In genomic region chr16:69111831-69112230, GRCh38 we compare ENCODE assay signal across 24 cellular contexts. TPM values are rescaled to one million over a fixed set of nuclear protein-coding genes. Genes with fewer than 3 reads are reported as not detected.
"Had no signal": no experiment of that assay in that cellular context is flagged by ENCODE, and none has a peak within 500 bp of the region (broad histone marks: within the 10 kb centered on the region; RNA-seq: fewer than 3 reads in every experiment).

No MANE protein-coding gene starts in this region.

- H3K27me3 ChIP-seq: ascending aorta, brain microvascular endothelial cell, foreskin keratinocyte, ovary, right atrium auricular region had no signal

- ATAC-seq: activated T-cell treated with anti-CD3 and anti-CD28 coated beads, Interleukin-2, amount 50 U/mL, for 4 hours; foreskin keratinocyte; left ventricle myocardium superior; natural killer cell had no signal

- H3K4me1 ChIP-seq: foreskin keratinocyte had no signal

- H3K9me3 ChIP-seq: adrenal gland, ascending aorta, neutrophil, ovary, psoas muscle, right atrium auricular region, tibial artery had no signal

- DNase-seq: activated B cell treated with CpG ODN at 0.5 μM for 24 hours; activated CD4-positive, alpha-beta T cell treated with anti-CD3 and anti-CD28 coated beads for 36 hours; activated CD4-positive, alpha-beta T cell treated with anti-CD3 and anti-CD28 coated beads, Interleukin-2, amount 50 U/mL, for 4 hours; activated CD8-positive, alpha-beta memory T cell treated with anti-CD3 and anti-CD28 coated beads, Interleukin-2, amount 50 U/mL, for 48 hours; activated naive CD4-positive, alpha-beta T cell; activated T-cell treated with anti-CD3 and anti-CD28 coated beads, Interleukin-2, amount 50 U/mL, for 4 hours; adrenal gland; brain microvascular endothelial cell; cortex of kidney; foreskin keratinocyte; glutamatergic neuron; hippocampal formation; left ventricle myocardium superior; mammary epithelial cell; midbrain; natural killer cell; psoas muscle; stimulated activated CD4-positive, alpha-beta T cell treated with anti-CD3 and anti-CD28 coated beads, Interleukin-1b, Interleukin-23, amount 100 ng/mL, for 48 hours; T-helper 1 cell had no signal

- H3K4me3 ChIP-seq: adrenal gland, ascending aorta, ovary, psoas muscle, right atrium auricular region, tibial artery had no signal

- H3K36me3 ChIP-seq: ovary had no signal

- H3K27ac ChIP-seq: adrenal gland, ascending aorta, brain microvascular endothelial cell, foreskin keratinocyte, neutrophil, ovary, psoas muscle, right atrium auricular region, tibial artery had no signal

RNA-seq across cellular contexts. Expression of gene HAS3, which starts 6.4 kb away (rescaled TPM):
- total RNA-seq: ascending aorta had no signal
